ENCODE assay signal across 8 cellular contexts in genomic region chr14:58244556-58245387, GRCh38. TPM values are rescaled to one million over a fixed set of nuclear protein-coding genes. Genes with fewer than 3 reads are reported as not detected.
DNase-seq lines count a peak whose midpoint lies in the region; ATAC-seq and TF ChIP-seq lines count a peak whose summit lies in the region.

TSS of gene PSMA3 (plus strand) at chr14:58244843. CDS start at chr14:58244921, 78 bp downstream.

- peak; percentile 86 for TF ChIP-seq POLR2A in GM19099 (IDR thresholded peaks at IDR 0.05; ENCODE audit: extremely low read depth, insufficient read length, low read depth)

- peak; percentile 92 for ATAC-seq in HG03432 (IDR thresholded peaks at IDR 0.05; ENCODE audit: unreplicated experiment)

- DNase-seq in AG20443 (ENCODE audit: low spot score) (peak; percentile 99), NCI-H510A (lab: John Stamatoyannopoulos, UW) (peak; percentile 96), cerebellum (ENCODE audit: low spot score) (peak; percentile 95), islet precursor cell (peak; percentile 99)
- DNase-seq in activated CD4-positive, alpha-beta T cell treated with anti-CD3 and anti-CD28 coated beads for 1 hour = peak; percentile 96
- DNase-seq in stimulated activated CD4-positive, alpha-beta T cell treated with anti-CD3 and anti-CD28 coated beads, Interleukin-12 subunit alpha, Interleukin-12 subunit beta, amount 100 ng/mL, for 48 hours (ENCODE audit: low read depth in 2 of 3, low spot score in 1 of 3) = peak; percentile 93 to 97 (median 95)

RNA-seq across cellular contexts. Expression of gene PSMA3, which starts in this region (rescaled TPM):
- 48.9 TPM for total RNA-seq in cerebellum

Comparison
In these comparisons a context has a peak if more than half of its experiments do, and no peak if none do; other contexts are left out.
1. Peak in every context shown above with its lines: DNase-seq and ATAC-seq.